Comparison of ENCODE assay signal across 8 cellular contexts in the genomic region with DNA sequence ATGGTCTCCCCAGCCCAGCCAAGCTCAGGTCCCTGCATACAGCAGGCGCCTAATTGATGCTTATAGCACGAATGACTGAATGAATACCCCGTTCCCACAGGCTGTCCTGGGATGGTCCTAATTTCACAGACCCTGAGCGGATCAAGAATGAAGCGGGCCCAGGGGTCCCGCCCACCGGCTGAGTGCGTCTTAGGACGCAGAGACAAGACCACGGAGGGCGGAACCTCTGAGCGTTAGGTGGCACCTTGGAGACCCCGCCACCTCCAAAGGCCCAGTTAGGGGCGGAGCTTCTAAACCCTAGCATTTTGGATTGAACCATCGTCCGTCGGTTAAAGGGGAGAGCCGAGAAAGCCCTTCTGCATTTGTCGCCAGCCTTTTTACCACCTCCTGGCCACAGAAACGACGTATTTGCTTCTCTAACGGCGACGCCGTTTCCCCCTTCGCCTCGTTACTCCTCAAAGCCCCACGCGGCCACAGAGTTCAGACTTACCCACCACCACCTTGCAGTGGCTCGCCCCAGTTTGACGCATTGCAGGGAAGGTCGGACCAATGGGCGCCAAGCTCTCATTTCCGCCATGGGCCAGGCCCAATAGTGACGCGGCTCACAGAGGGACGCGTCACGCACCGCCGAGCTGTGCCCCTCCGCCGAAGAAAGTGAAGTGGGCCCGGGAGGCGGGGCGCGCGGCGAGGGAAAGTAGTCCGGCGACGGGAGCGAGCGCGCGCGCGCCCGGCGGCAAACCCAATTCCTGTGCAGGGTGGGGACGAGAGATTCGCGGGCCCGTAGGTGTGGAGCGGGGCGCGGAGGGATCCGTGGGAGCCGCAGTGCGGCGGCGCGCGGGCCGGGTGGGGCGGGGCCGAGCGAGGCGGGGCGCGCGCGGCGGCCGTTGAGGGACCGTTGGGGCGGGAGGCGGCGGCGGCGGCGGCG. TPM values are rescaled to one million over a fixed set of nuclear protein-coding genes. Genes with fewer than 3 reads are reported as not detected.
DNase-seq lines count a peak whose midpoint lies in the region; ATAC-seq, FAIRE-seq and TF ChIP-seq lines count a peak whose summit lies in the region.

No MANE protein-coding gene starts in this region.

- intact Hi-C loops in pancreas (cut with DNase I): no loop called here
- intact Hi-C loops in tibial artery (cut with DNase I; ENCODE audit: low total_unique reads): no loop called here

- H3K4me3 ChIP-seq in cardiac muscle cell (peak overlapping the region; percentile 64), pancreas (peak overlapping the region; percentile 43 to 100 (median 94)), tibial artery (peak overlapping the region; percentile 99 to 100)

- ATAC-seq in HG02623 (IDR thresholded peaks at IDR 0.05; ENCODE audit: unreplicated experiment) (peak; percentile 76), pancreas (peak; percentile 82 to 89 (median 87))

- peak; percentile 96 for DNase-seq in NCI-H1092 treated with DMSO at 0.1 percent for 48 hours (lab: John Stamatoyannopoulos, UW)
- peak; percentile 90 for DNase-seq in SKM-1 treated with dmso at 0.1 percent for 144 hours (lab: John Stamatoyannopoulos, UW; ENCODE audit: unreplicated experiment)
- peak; percentile 90 for DNase-seq in activated naive CD8-positive, alpha-beta T cell treated with anti-CD3 and anti-CD28 coated beads, Interleukin-2, amount 50 U/mL, for 16 hours (ENCODE audit: low read depth, low spot score)
- DNase-seq in cardiac muscle cell (ENCODE audit: low read depth in 1 of 2, low spot score in 1 of 2): peak; percentile 97 to 99
- DNase-seq in pancreas: peak; percentile 94 to 98 (median 98)
- DNase-seq in tibial artery: peak; percentile 97 to 99

- TF ChIP-seq CTCF in cardiac muscle cell (IDR thresholded peaks at IDR 0.05; ENCODE audit: low read depth, low read length) (no peak), pancreas (IDR thresholded peaks at IDR 0.05) (no peak), tibial artery (IDR thresholded peaks at IDR 0.05) (peak in 1 of 2 experiments; percentile 20)

- no peak for FAIRE-seq in pancreas (lab: Jason Lieb, UNC)

- peak; percentile 80 for TF ChIP-seq POLR2A in GM10847 (IDR thresholded peaks at IDR 0.05; ENCODE audit: extremely low read depth, insufficient read length)

- peaks cover 2% of the 10 kb centered on the region for H3K36me3 ChIP-seq in cardiac muscle cell
- H3K36me3 ChIP-seq in pancreas: peaks cover 0 to 3% (median 0%) of the 10 kb centered on the region in 3 donors
- peaks cover 0 to 1% (median 0%) of the 10 kb centered on the region in 3 donors for H3K36me3 ChIP-seq in tibial artery

- H3K4me1 ChIP-seq in cardiac muscle cell (ENCODE audit: low read depth): peaks cover 21% of the 10 kb centered on the region
- H3K4me1 ChIP-seq in pancreas: peaks cover 10 to 18% (median 15%) of the 10 kb centered on the region in 3 donors
- H3K4me1 ChIP-seq in tibial artery: peaks cover 0 to 45% (median 35%) of the 10 kb centered on the region in 4 donors

- H3K27ac ChIP-seq in cardiac muscle cell (peak overlapping the region; percentile 99), pancreas (peak overlapping the region; percentile 98 to 100 (median 100)), tibial artery (peak overlapping the region; percentile 99 to 100)

- WGBS in pancreas, 2 donors: 1% methylated on average over 74 to 93 of the region's 93 CpGs

- H3K9me3 ChIP-seq in cardiac muscle cell (ENCODE audit: low read depth) (no peaks in the 10 kb centered on the region), pancreas (no peaks in the 10 kb centered on the region), tibial artery (peaks cover 0 to 2% (median 0%) of the 10 kb centered on the region in 3 donors)

- H3K27me3 ChIP-seq in cardiac muscle cell: no peaks in the 10 kb centered on the region
- H3K27me3 ChIP-seq in pancreas: no peaks in the 10 kb centered on the region
- no peaks in the 10 kb centered on the region for H3K27me3 ChIP-seq in tibial artery

RNA-seq across cellular contexts. Expression of a gene that starts 0.5 kb away (rescaled TPM):
- total RNA-seq in cardiac muscle cell: 414 and 867 TPM in 2 replicates
- 412 and 576 TPM in 2 replicates for polyA plus RNA-seq in cardiac muscle cell
- 100 to 1,000 TPM in 1 of 6 donors, 10 to 100 TPM in 5; 59.6 to 127 (median 83.3) TPM for total RNA-seq in pancreas
- 10 to 100 TPM; 86.6 to 95.5 TPM for polyA plus RNA-seq in pancreas

RNA-seq across cellular contexts. Expression of a gene that starts 24.2 kb away (rescaled TPM):
- total RNA-seq in cardiac muscle cell: 0.12 and 0.35 TPM in 2 replicates
- 0.82 TPM in 1 of 2 replicates, not detected in the other for polyA plus RNA-seq in cardiac muscle cell
- 1 to 10 TPM in 4 of 6 donors, under 1 TPM in 2; 0.56 to 4.6 (median 1.6) TPM for total RNA-seq in pancreas
- 1 to 10 TPM; 3.5 TPM for polyA plus RNA-seq in pancreas

RNA-seq across cellular contexts. Expression of a gene that starts 35.3 kb away (rescaled TPM):
- total RNA-seq in cardiac muscle cell: not detected in 2 replicates
- 6.8 and 16.2 TPM in 2 replicates for polyA plus RNA-seq in cardiac muscle cell
- total RNA-seq in pancreas: not detected
- not detected for polyA plus RNA-seq in pancreas

Comparison
In these comparisons a context has a peak if more than half of its experiments do, and no peak if none do; other contexts are left out.
1. Peak in every context shown above with its lines: DNase-seq, ATAC-seq, H3K4me3 ChIP-seq and H3K27ac ChIP-seq.